In the genomic region with DNA sequence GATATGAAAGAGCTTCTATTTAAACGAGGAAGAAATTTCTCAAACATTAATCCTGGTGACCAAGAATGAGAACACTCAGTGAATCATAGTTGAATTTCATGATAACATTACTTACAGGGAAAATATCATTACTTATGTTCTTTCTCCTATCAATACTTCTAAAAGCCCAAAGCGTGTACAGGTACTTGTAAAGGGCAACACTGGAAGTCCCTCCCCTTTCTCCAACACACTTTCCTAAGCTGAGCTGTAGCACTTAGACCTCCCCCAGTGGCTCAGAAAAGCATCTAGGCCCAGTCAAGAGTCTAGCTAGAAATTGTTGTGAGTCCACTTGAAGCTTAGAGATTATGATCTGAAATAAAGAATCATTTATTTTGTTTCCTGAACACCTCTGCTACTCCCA, we compare ENCODE assay signal across 15 cellular contexts.
"Had no signal": no experiment of that assay in that cellular context is flagged by ENCODE, and none has a peak within 500 bp of the region (broad histone marks: within the 10 kb centered on the region; RNA-seq: fewer than 3 reads in every experiment).

No MANE protein-coding gene starts in this region.

- H3K27ac Mint-ChIP-seq: activated CD4-positive, alpha-beta memory T cell treated with anti-CD3 and anti-CD28 coated beads for 36 hours; nephron progenitor cell; stimulated activated naive CD8-positive, alpha-beta T cell treated with anti-CD3 and anti-CD28 coated beads, Interleukin-15, Interleukin-2, amounts not matched to agents 100 ng/mL and 50 ng/mL, for 24 hours had no signal

- H3K27me3 Mint-ChIP-seq: activated CD4-positive, alpha-beta memory T cell treated with anti-CD3 and anti-CD28 coated beads for 36 hours; stimulated activated naive CD8-positive, alpha-beta T cell treated with anti-CD3 and anti-CD28 coated beads, Interleukin-15, Interleukin-2, amounts not matched to agents 100 ng/mL and 50 ng/mL, for 24 hours had no signal

- FAIRE-seq: endometrium had no signal

- H3K9me3 ChIP-seq: ascending aorta, gastrocnemius medialis, psoas muscle, thoracic aorta had no signal

- H3K4me3 Mint-ChIP-seq: activated CD4-positive, alpha-beta memory T cell treated with anti-CD3 and anti-CD28 coated beads for 36 hours; nephron progenitor cell; stimulated activated naive CD8-positive, alpha-beta T cell treated with anti-CD3 and anti-CD28 coated beads, Interleukin-15, Interleukin-2, amounts not matched to agents 100 ng/mL and 50 ng/mL, for 24 hours had no signal

- ATAC-seq: gastrocnemius medialis, heart right ventricle, psoas muscle, sciatic nerve had no signal

- H3K27me3 ChIP-seq: ascending aorta, gastrocnemius medialis, heart right ventricle had no signal

- H3K4me3 ChIP-seq: ascending aorta, gastrocnemius medialis, heart right ventricle, psoas muscle, thoracic aorta had no signal

- H3K9me3 Mint-ChIP-seq: nephron progenitor cell; stimulated activated naive CD8-positive, alpha-beta T cell treated with anti-CD3 and anti-CD28 coated beads, Interleukin-15, Interleukin-2, amounts not matched to agents 100 ng/mL and 50 ng/mL, for 24 hours had no signal

- H3K27ac ChIP-seq: ascending aorta, gastrocnemius medialis, heart right ventricle, psoas muscle, thoracic aorta had no signal

- H3K4me1 ChIP-seq: ascending aorta, gastrocnemius medialis, psoas muscle had no signal

- H3K36me3 ChIP-seq: ascending aorta, heart right ventricle, thoracic aorta had no signal

- DNase-seq: activated CD4-positive, alpha-beta memory T cell treated with anti-CD3 and anti-CD28 coated beads for 36 hours; activated CD4-positive, CD25-positive, alpha-beta regulatory T cell; activated naive CD4-positive, alpha-beta T cell; activated T-cell treated with anti-CD3 and anti-CD28 coated beads, Interleukin-2, amount 50 U/mL, for 48 hours; gastrocnemius medialis; heart right ventricle; kidney glomerular epithelial cell; nephron progenitor cell; psoas muscle; T-helper 1 cell had no signal
